In genomic region chr10:6336013-6336412, GRCh38 we compare ENCODE assay signal across 18 cellular contexts.
"Had no signal": no experiment of that assay in that cellular context is flagged by ENCODE, and none has a peak within 500 bp of the region (broad histone marks: within the 10 kb centered on the region; RNA-seq: fewer than 3 reads in every experiment).

No MANE protein-coding gene starts in this region.

- H3K4me3 Mint-ChIP-seq: stimulated activated naive B cell treated with anti-CD40 and anti-IgM and Interleukin-4, amounts not matched to agents 10 μg/mL and 1 μg/mL and 100 μg/mL, for 72 hours; stimulated activated naive CD8-positive, alpha-beta T cell treated with anti-CD3 and anti-CD28 coated beads, Interleukin-15, amount 100 ng/mL, for 72 hours had no signal

- DNase-seq: cortex of kidney; dorsolateral prefrontal cortex; effector CD8-positive, alpha-beta T cell; heart right ventricle; left ventricle myocardium inferior; lower lobe of right lung; mesenchymal stem cell; naive thymus-derived CD4-positive, alpha-beta T cell; pancreas; retina; right lobe of liver; stimulated activated CD4-positive, alpha-beta T cell treated with anti-CD3 and anti-CD28 coated beads, Interleukin-15, amount 100 ng/mL, for 24 hours; stimulated activated CD4-positive, alpha-beta T cell treated with anti-CD3 and anti-CD28 coated beads, Interleukin-1b, Interleukin-23, amount 100 ng/mL, for 48 hours; stimulated activated CD4-positive, alpha-beta T cell treated with anti-CD3 and anti-CD28 coated beads, Interleukin-4, amount 100 ng/mL, for 24 hours; stimulated activated naive B cell treated with anti-CD40 and anti-IgM and Interleukin-4, amounts not matched to agents 10 μg/mL and 1 μg/mL and 100 μg/mL, for 72 hours; stimulated activated naive CD8-positive, alpha-beta T cell treated with anti-CD3 and anti-CD28 coated beads, Interleukin-15, amount 100 ng/mL, for 72 hours; testis; upper lobe of right lung had no signal

- ATAC-seq: heart right ventricle; lower lobe of right lung; naive thymus-derived CD4-positive, alpha-beta T cell; pancreas; right lobe of liver; stimulated activated naive B cell treated with anti-CD40 and anti-IgM and Interleukin-4, amounts not matched to agents 10 μg/mL and 1 μg/mL and 100 μg/mL, for 72 hours; stimulated activated naive CD8-positive, alpha-beta T cell treated with anti-CD3 and anti-CD28 coated beads, Interleukin-15, amount 100 ng/mL, for 72 hours; upper lobe of right lung had no signal

- H3K27ac Mint-ChIP-seq: naive thymus-derived CD4-positive, alpha-beta T cell; stimulated activated naive B cell treated with anti-CD40 and anti-IgM and Interleukin-4, amounts not matched to agents 10 μg/mL and 1 μg/mL and 100 μg/mL, for 72 hours; stimulated activated naive CD8-positive, alpha-beta T cell treated with anti-CD3 and anti-CD28 coated beads, Interleukin-15, amount 100 ng/mL, for 72 hours had no signal

- H3K27me3 Mint-ChIP-seq: naive thymus-derived CD4-positive, alpha-beta T cell; stimulated activated naive CD8-positive, alpha-beta T cell treated with anti-CD3 and anti-CD28 coated beads, Interleukin-15, amount 100 ng/mL, for 72 hours had no signal

- H3K4me1 Mint-ChIP-seq: stimulated activated naive CD8-positive, alpha-beta T cell treated with anti-CD3 and anti-CD28 coated beads, Interleukin-15, amount 100 ng/mL, for 72 hours had no signal
